10 cellular contexts compared by ENCODE assay signal in the genomic region with DNA sequence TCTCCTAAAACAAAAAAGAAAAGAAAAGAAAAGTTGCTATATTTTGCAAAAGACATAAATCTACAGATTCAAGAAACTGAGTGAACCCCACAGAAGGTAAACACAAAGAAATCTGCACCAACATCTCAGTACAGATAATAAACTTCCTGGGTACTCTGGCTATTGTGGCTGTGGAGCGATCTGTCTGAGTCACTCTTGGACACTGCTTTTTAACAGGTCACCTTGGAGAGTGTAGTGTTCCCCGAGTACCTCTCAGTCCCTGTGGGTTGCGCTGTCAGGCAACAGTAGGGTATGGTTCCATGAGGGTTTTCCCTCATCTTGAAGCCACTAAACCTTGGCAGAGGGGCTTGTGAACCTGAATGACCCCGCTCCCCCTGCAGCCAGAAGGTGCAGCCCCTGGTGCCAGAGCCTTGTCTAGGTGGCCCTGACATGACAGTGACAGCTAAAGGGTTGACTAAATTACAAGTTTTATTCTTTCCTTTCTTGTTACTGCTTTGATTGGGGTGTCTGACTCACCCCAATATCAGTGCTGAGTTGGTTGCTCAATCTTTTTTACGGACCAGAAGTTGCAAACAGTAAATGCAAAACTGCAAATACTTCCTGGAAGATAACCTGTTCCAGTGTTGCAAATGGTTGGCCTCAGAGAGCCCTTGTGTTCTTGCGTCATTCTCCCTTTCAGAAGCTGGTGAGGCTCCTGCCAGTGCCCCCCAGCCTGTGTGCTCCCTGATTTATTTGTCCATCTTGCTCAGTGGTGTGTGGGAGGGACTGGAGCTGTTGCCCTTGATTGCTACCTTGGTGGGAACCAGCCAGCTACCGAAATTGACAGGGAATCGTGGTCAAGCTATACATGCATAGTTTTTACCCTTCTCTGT. TPM values are rescaled to one million over a fixed set of nuclear protein-coding genes. Genes with fewer than 3 reads are reported as not detected.
DNase-seq lines count a peak whose midpoint lies in the region; ATAC-seq, FAIRE-seq and TF ChIP-seq lines count a peak whose summit lies in the region.
"Had no signal": no experiment of that assay in that cellular context is flagged by ENCODE, and none has a peak within 500 bp of the region (broad histone marks: within the 10 kb centered on the region; RNA-seq: fewer than 3 reads in every experiment).

No MANE protein-coding gene starts in this region.

- intact Hi-C loops in HepG2 (cut with micrococcal nuclease; ENCODE audit: unreplicated experiment) (no loop called here), sigmoid colon (cut with DNase I) (no loop called here)

- no peak for TF ChIP-seq POLR2A in HepG2 (IDR thresholded peaks at IDR 0.05; ENCODE audit: insufficient read depth in 1 of 2, low read depth in 2 of 2, low read length in 2 of 2)
- TF ChIP-seq POLR2A in sigmoid colon (IDR thresholded peaks at IDR 0.05), result no peak

- FAIRE-seq in HepG2 (lab: Jason Lieb, UNC), result peak; percentile 77
- FAIRE-seq: endometrium had no signal

- TF ChIP-seq EP300 in HepG2 (IDR thresholded peaks at IDR 0.05; ENCODE audit: low read depth in 2 of 2, low read length in 2 of 2) (peak in 1 of 2 experiments; percentile 66; a peak in 2 of 4 replicates), HepG2 (CRISPR knock-in tag; IDR thresholded peaks at IDR 0.05; ENCODE audit: borderline replicate concordance) (peak; percentile 53; the same call in 1 of the 2 replicates), sigmoid colon (IDR thresholded peaks at IDR 0.05) (no peak)

- peak overlapping the region; percentile 32 for H3K4me2 ChIP-seq in HepG2 (ENCODE audit: low read depth, low read length)

- 0 out of 2 replicates have a peak overlapping the region, but pooled peaks have one; percentile 13 for H3K9ac ChIP-seq in HepG2 (ENCODE audit: insufficient read depth, low read depth, low read length)

- TF ChIP-seq RAD21 in HepG2 (CRISPR knock-in tag; IDR thresholded peaks at IDR 0.05), result peak; percentile 21; the same call in 1 of the 2 replicates

- H3K27me3 ChIP-seq in brain microvascular endothelial cell (replicated peaks) (no peaks in the 10 kb centered on the region), HepG2 (ENCODE audit: control insufficient read depth in 1 of 2, insufficient read depth in 2 of 2, low read length in 2 of 2) (no peaks in the 10 kb centered on the region), sigmoid colon (no peaks in the 10 kb centered on the region)

- POLR2A ChIA-PET in HepG2 (lab: Yijun Ruan, JAX), result interaction anchor here (1.0 to 1.6 kb wide), 9 partner anchors 11 to 48 kb away, joined by 3 to 9 read pairs (median 4); partner anchors contain the start of gene POR

- 46% methylated on average over 6 of the region's 8 CpGs for WGBS in HepG2 (ENCODE audit: low lambda C conversion rate)
- WGBS in sigmoid colon, 2 donors, result 83 to 84% methylated on average over 8 of the region's 8 CpGs

- peaks cover 90% of the 10 kb centered on the region for H4K20me1 ChIP-seq in HepG2 (ENCODE audit: insufficient read depth, low read length)

- TF ChIP-seq CTCF in brain microvascular endothelial cell (IDR thresholded peaks at IDR 0.05; ENCODE audit: low read depth, low read length, missing control alignments) (peak; percentile 8), HepG2 (CRISPR knock-in tag; IDR thresholded peaks at IDR 0.05) (no peak), sigmoid colon (IDR thresholded peaks at IDR 0.05) (no peak)

- no TSS peak for BruUV-seq in HepG2 (replicated peaks; lab: Mats Ljungman, UMichigan)

- CTCF ChIA-PET in HepG2 (lab: Yijun Ruan, JAX; ENCODE audit: low intra/inter-chr PET ratio, low total read pairs), result no interaction called here

- H2AFZ ChIP-seq in HepG2 (ENCODE audit: low read length), result no peak overlapping the region

- H3K36me3 ChIP-seq in brain microvascular endothelial cell (replicated peaks), result no peaks in the 10 kb centered on the region
- H3K36me3 ChIP-seq in HepG2 (replicated peaks in 1 of 2; ENCODE audit: control insufficient read depth in 1 of 2, insufficient read depth in 2 of 2, low read length in 2 of 2), result peaks cover 12 to 52% of the 10 kb centered on the region in 2 experiments
- H3K36me3 ChIP-seq in sigmoid colon, result peaks cover 0 to 6% (median 0%) of the 10 kb centered on the region in 4 donors

- DNase-seq in AML-193 (lab: John Stamatoyannopoulos, UW), result peak; percentile 89 to 93
- DNase-seq in HuH-7 (ENCODE audit: low spot score), result peak; percentile 36
- DNase-seq in brain microvascular endothelial cell, result no peak
- DNase-seq in HepG2 (ENCODE audit: low spot score), result peak; percentile 78
- DNase-seq in sigmoid colon, result no peak
- DNase-seq in NCI-H2196 treated with DMSO at 0.1 percent for 48 hours (lab: John Stamatoyannopoulos, UW; ENCODE audit: unreplicated experiment), result no peak
- DNase-seq in NCI-H748 treated with DMSO at 0.1 percent for 48 hours (lab: John Stamatoyannopoulos, UW), result no peak
- DNase-seq: NCI-H446 treated with DMSO at 0.1 percent for 48 hours had no signal

- no peak overlapping the region for H3K27ac ChIP-seq in brain microvascular endothelial cell
- peak overlapping the region; percentile 60 for H3K27ac ChIP-seq in HepG2 (ENCODE audit: extremely low read length, insufficient read depth, low read length)
- H3K27ac ChIP-seq in sigmoid colon, result no peak overlapping the region

- H3K79me2 ChIP-seq in HepG2 (ENCODE audit: insufficient read depth, low read length), result peaks cover 94% of the 10 kb centered on the region

- H3K4me1 ChIP-seq in HepG2 (ENCODE audit: insufficient read depth, low read length), result peaks cover 84% of the 10 kb centered on the region
- H3K4me1 ChIP-seq in sigmoid colon, result peaks cover 0 to 6% (median 2%) of the 10 kb centered on the region in 4 donors

- peak; percentile 79 for ATAC-seq in HepG2
- no peak for ATAC-seq in GM18909 (IDR thresholded peaks at IDR 0.05; ENCODE audit: poor library complexity, unreplicated experiment)

- no peaks in the 10 kb centered on the region for H3K9me3 ChIP-seq in HepG2 (ENCODE audit: low read length)
- no peaks in the 10 kb centered on the region for H3K9me3 ChIP-seq in sigmoid colon

- in situ Hi-C loops in brain microvascular endothelial cell (cut with HindIII; ENCODE audit: low pct_ligation_motif_present, low sequenced_read_pairs), result no loop called here
- in situ Hi-C loops in HepG2 (cut with HindIII; ENCODE audit: extremely low pct_ligation_motif_present, low pct_unique_long_range_greater_than_20kb), result no loop called here

- H3K4me3 ChIP-seq in brain microvascular endothelial cell (ENCODE audit: low read depth, low read length) (no peak overlapping the region), HepG2 (replicated peaks in 1 of 3; ENCODE audit: insufficient read depth in 1 of 3, low read depth in 2 of 3, low read length in 3 of 3) (no peak overlapping the region), sigmoid colon (no peak overlapping the region)

RNA-seq across cellular contexts. Expression of gene POR, which starts 30.6 kb away (rescaled TPM):
- total RNA-seq in HepG2 (2016; rRNA removed; fragmentation: Illumina TruSeq; extraction: Trizol) (115 and 266 TPM in 2 replicates), sigmoid colon (10 to 100 TPM; 33.2 to 47.4 (median 39.2) TPM)
- 43.6 and 47.9 TPM in 2 replicates for total RNA-seq in HepG2 (2016; cell fraction: cytosol; rRNA removed; fragmentation: Illumina TruSeq; extraction: Trizol; ENCODE audit: low read depth)
- 95.7 and 270 TPM in 2 replicates for total RNA-seq in HepG2 (2016; cell fraction: insoluble cytoplasmic fraction; rRNA removed; fragmentation: Illumina TruSeq; extraction: Trizol)
- total RNA-seq in HepG2 (2016; cell fraction: membrane; rRNA removed; fragmentation: Illumina TruSeq; extraction: Trizol), result 55.5 and 56.9 TPM in 2 replicates
- total RNA-seq in HepG2 (2016; cell fraction: nucleus; rRNA removed; fragmentation: Illumina TruSeq; extraction: Trizol), result 260 and 301 TPM in 2 replicates
- polyA plus RNA-seq in HepG2 (2011; rRNA removed) (145 and 208 TPM in 2 replicates), sigmoid colon (10 to 100 TPM; 20.4 to 98.9 (median 49.9) TPM)
- polyA plus RNA-seq in HepG2 (2011; cell fraction: cytosol; rRNA removed), result 143 and 190 TPM in 2 replicates
- 1,024 and 1,039 TPM in 2 replicates for polyA plus RNA-seq in HepG2 (2011; cell fraction: nucleus; rRNA removed)
- polyA plus RNA-seq in HepG2 (2012), result 325 and 360 TPM in 2 replicates
- 22.8 and 25.4 TPM in 2 replicates for polyA plus RNA-seq in HepG2 (2016; cell fraction: cytosol; fragmentation: Illumina TruSeq; extraction: Trizol; ENCODE audit: low read depth)
- polyA plus RNA-seq in HepG2 (2016; cell fraction: insoluble cytoplasmic fraction; fragmentation: Illumina TruSeq; extraction: Trizol; ENCODE audit: low read depth), result 63.7 and 80.6 TPM in 2 replicates
- polyA plus RNA-seq in HepG2 (2016; cell fraction: membrane; fragmentation: Illumina TruSeq; extraction: Trizol; ENCODE audit: low read depth), result 25.4 and 30.4 TPM in 2 replicates
- 367 and 407 TPM in 2 replicates for polyA plus RNA-seq in HepG2 (2016; cell fraction: nucleus; fragmentation: Illumina TruSeq; extraction: Trizol; ENCODE audit: insufficient read depth, low read depth)
- 85.0 and 445 TPM in 2 replicates for polyA minus RNA-seq in HepG2 (2011; rRNA and poly(A)+ RNA removed; ENCODE audit: low replicate concordance)
- 256 and 348 TPM in 2 replicates for polyA minus RNA-seq in HepG2 (2011; cell fraction: cytosol; rRNA and poly(A)+ RNA removed)
- polyA minus RNA-seq in HepG2 (2011; cell fraction: nucleus; rRNA and poly(A)+ RNA removed), result 174 and 240 TPM in 2 replicates

RNA-seq across cellular contexts. Expression of gene TMEM120A, which starts 48.9 kb away (rescaled TPM):
- 22.9 and 40.3 TPM in 2 replicates for total RNA-seq in HepG2 (2016; rRNA removed; fragmentation: Illumina TruSeq; extraction: Trizol)
- total RNA-seq in HepG2 (2016; cell fraction: cytosol; rRNA removed; fragmentation: Illumina TruSeq; extraction: Trizol; ENCODE audit: low read depth), result 31.6 and 36.7 TPM in 2 replicates
- 26.0 and 40.4 TPM in 2 replicates for total RNA-seq in HepG2 (2016; cell fraction: insoluble cytoplasmic fraction; rRNA removed; fragmentation: Illumina TruSeq; extraction: Trizol)
- 34.6 and 34.8 TPM in 2 replicates for total RNA-seq in HepG2 (2016; cell fraction: membrane; rRNA removed; fragmentation: Illumina TruSeq; extraction: Trizol)
- total RNA-seq in HepG2 (2016; cell fraction: nucleus; rRNA removed; fragmentation: Illumina TruSeq; extraction: Trizol), result 31.7 and 39.9 TPM in 2 replicates
- polyA plus RNA-seq in HepG2 (2011; rRNA removed), result 102 and 116 TPM in 2 replicates
- 81.9 and 91.9 TPM in 2 replicates for polyA plus RNA-seq in HepG2 (2011; cell fraction: cytosol; rRNA removed)
- 76.1 and 77.6 TPM in 2 replicates for polyA plus RNA-seq in HepG2 (2011; cell fraction: nucleus; rRNA removed)
- polyA plus RNA-seq in HepG2 (2012), result 41.2 and 57.5 TPM in 2 replicates
- 78.5 and 88.6 TPM in 2 replicates for polyA plus RNA-seq in HepG2 (2016; cell fraction: cytosol; fragmentation: Illumina TruSeq; extraction: Trizol; ENCODE audit: low read depth)
- polyA plus RNA-seq in HepG2 (2016; cell fraction: insoluble cytoplasmic fraction; fragmentation: Illumina TruSeq; extraction: Trizol; ENCODE audit: low read depth), result 64.8 and 69.3 TPM in 2 replicates
- 81.3 and 84.7 TPM in 2 replicates for polyA plus RNA-seq in HepG2 (2016; cell fraction: membrane; fragmentation: Illumina TruSeq; extraction: Trizol; ENCODE audit: low read depth)
- polyA plus RNA-seq in HepG2 (2016; cell fraction: nucleus; fragmentation: Illumina TruSeq; extraction: Trizol; ENCODE audit: insufficient read depth, low read depth), result 144 and 149 TPM in 2 replicates
- polyA minus RNA-seq in HepG2 (2011; rRNA and poly(A)+ RNA removed; ENCODE audit: low replicate concordance), result 97.0 and 238 TPM in 2 replicates
- polyA minus RNA-seq in HepG2 (2011; cell fraction: cytosol; rRNA and poly(A)+ RNA removed), result 32.4 and 39.8 TPM in 2 replicates
- 15.5 and 22.4 TPM in 2 replicates for polyA minus RNA-seq in HepG2 (2011; cell fraction: nucleus; rRNA and poly(A)+ RNA removed)
- 10 to 100 TPM; 18.3 to 49.0 (median 35.9) TPM for total RNA-seq in sigmoid colon
- 10 to 100 TPM; 65.9 to 88.2 (median 77.5) TPM for polyA plus RNA-seq in sigmoid colon

Comparison
In these comparisons a context has a peak if more than half of its experiments do, and no peak if none do; other contexts are left out.
1. DNase-seq: peak in AML-193 (2 of 2), HuH-7 (single experiment) and HepG2 (single experiment); none in brain microvascular endothelial cell (single experiment), sigmoid colon (single experiment), NCI-H2196 treated with DMSO at 0.1 percent for 48 hours (single experiment) and NCI-H748 treated with DMSO at 0.1 percent for 48 hours (single experiment).